In the genomic region with DNA sequence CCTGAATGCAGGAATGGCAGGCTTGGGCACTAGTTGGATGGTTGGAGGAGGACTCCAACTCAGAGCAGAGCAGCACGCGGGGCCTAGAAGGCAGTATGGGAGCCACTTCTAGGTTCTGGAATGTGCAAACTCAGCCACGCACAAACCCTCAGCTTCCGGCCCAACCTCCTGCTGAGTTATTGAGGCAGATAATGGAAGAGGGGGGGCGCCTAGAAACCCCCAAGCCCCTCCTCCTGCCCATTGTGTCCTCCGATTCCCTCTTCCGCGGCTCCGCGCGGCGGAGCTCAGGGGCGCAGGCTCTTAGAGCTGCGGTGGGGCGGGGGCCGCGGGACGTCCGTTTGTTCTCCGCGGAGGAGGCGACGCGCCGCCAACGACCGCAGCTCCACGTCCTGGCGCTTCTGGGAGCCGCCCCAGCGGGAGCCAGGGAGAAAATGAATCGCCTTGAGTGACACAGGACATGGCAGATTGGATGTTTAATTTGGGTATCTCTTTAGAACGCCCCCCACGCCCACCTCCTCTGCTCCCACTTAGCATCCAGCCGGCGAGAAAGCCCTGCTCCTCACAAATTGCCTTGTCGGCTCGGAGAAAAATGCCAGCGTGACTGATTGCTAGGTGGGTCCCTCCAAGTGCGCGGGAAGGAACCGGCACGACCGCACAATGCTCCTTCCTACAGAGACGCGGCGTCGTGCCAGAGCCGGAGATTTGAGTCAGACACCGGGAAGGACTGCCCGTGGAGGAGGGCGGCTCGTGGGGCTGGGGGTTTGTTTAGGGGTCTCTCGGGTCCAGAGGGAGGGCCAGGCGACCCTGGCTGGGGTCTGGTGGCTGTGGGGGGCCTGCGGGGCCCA, we compare ENCODE assay signal across 8 cellular contexts.
A peak's percentile ranks its signal among the peaks of the same experiment; 100 is the strongest.
DNase-seq lines count a peak whose midpoint lies in the region; ATAC-seq and TF ChIP-seq lines count a peak whose summit lies in the region.

No MANE protein-coding gene starts in this region.

- intact Hi-C loops in activated CD4-positive, alpha-beta T cell treated with anti-CD3 and anti-CD28 coated beads for 36 hours (cut with DNase I, micrococcal nuclease) = no loop called here

- peak; percentile 47 for ATAC-seq in activated CD4-positive, alpha-beta T cell treated with anti-CD3 and anti-CD28 coated beads for 36 hours
- no peak for ATAC-seq in HG02884 (IDR thresholded peaks at IDR 0.05; ENCODE audit: unreplicated experiment)
- ATAC-seq in HG02763 (IDR thresholded peaks at IDR 0.05; ENCODE audit: unreplicated experiment) = no peak

- CTCF ChIA-PET in activated CD4-positive, alpha-beta T cell treated with anti-CD3 and anti-CD28 coated beads for 36 hours (lab: Charles Lee) = interaction anchor here (1.0 kb wide), 1 partner anchor 14 kb away, joined by 4 read pairs; no protein-coding TSS in a partner anchor

- TF ChIP-seq CTCF in progenitor cell of endocrine pancreas (IDR thresholded peaks at IDR 0.05; ENCODE audit: unreplicated experiment) = no peak

- H3K4me1 Mint-ChIP-seq in activated CD4-positive, alpha-beta T cell treated with anti-CD3 and anti-CD28 coated beads for 36 hours = peaks cover 4% of the 10 kb centered on the region
- peaks cover 7% of the 10 kb centered on the region for H3K4me1 Mint-ChIP-seq in progenitor cell of endocrine pancreas (ENCODE audit: low read depth)

- no peaks in the 10 kb centered on the region for H3K9me3 Mint-ChIP-seq in activated CD4-positive, alpha-beta T cell treated with anti-CD3 and anti-CD28 coated beads for 36 hours (ENCODE audit: low read depth)
- no peaks in the 10 kb centered on the region for H3K9me3 Mint-ChIP-seq in progenitor cell of endocrine pancreas (ENCODE audit: low read depth)

- DNase-seq in activated CD4-positive, alpha-beta T cell treated with anti-CD3 and anti-CD28 coated beads for 36 hours = peak; percentile 36
- no peak for DNase-seq in activated CD4-positive, alpha-beta T cell treated with anti-CD3 and anti-CD28 coated beads for 1 hour
- DNase-seq in NCI-H226 (peak; percentile 80), amygdala (lab: John Stamatoyannopoulos, UW) (peak in 41 of 56 donors; percentile 7 to 82 (median 54)), hepatic stellate cell (ENCODE audit: low spot score) (peak; percentile 62), progenitor cell of endocrine pancreas (ENCODE audit: low spot score, unreplicated experiment) (peak; percentile 25)

- POLR2A ChIA-PET in activated CD4-positive, alpha-beta T cell treated with anti-CD3 and anti-CD28 coated beads for 36 hours (lab: Charles Lee) = no interaction called here

- H3K27me3 Mint-ChIP-seq in activated CD4-positive, alpha-beta T cell treated with anti-CD3 and anti-CD28 coated beads for 36 hours = peaks cover 46% of the 10 kb centered on the region
- peaks cover 37% of the 10 kb centered on the region for H3K27me3 Mint-ChIP-seq in progenitor cell of endocrine pancreas

- no peak overlapping the region for H3K27ac Mint-ChIP-seq in activated CD4-positive, alpha-beta T cell treated with anti-CD3 and anti-CD28 coated beads for 36 hours
- H3K27ac Mint-ChIP-seq in progenitor cell of endocrine pancreas = peak overlapping the region; percentile 82

- H3K4me3 Mint-ChIP-seq in activated CD4-positive, alpha-beta T cell treated with anti-CD3 and anti-CD28 coated beads for 36 hours = peak overlapping the region; percentile 32
- H3K4me3 Mint-ChIP-seq in progenitor cell of endocrine pancreas (ENCODE audit: low read depth) = peak overlapping the region; percentile 74

- H3K36me3 Mint-ChIP-seq in activated CD4-positive, alpha-beta T cell treated with anti-CD3 and anti-CD28 coated beads for 36 hours (ENCODE audit: low read depth) = no peaks in the 10 kb centered on the region
- H3K36me3 Mint-ChIP-seq in progenitor cell of endocrine pancreas (ENCODE audit: insufficient read depth) = no peaks in the 10 kb centered on the region
